8 cellular contexts compared by ENCODE assay signal in the genomic region with DNA sequence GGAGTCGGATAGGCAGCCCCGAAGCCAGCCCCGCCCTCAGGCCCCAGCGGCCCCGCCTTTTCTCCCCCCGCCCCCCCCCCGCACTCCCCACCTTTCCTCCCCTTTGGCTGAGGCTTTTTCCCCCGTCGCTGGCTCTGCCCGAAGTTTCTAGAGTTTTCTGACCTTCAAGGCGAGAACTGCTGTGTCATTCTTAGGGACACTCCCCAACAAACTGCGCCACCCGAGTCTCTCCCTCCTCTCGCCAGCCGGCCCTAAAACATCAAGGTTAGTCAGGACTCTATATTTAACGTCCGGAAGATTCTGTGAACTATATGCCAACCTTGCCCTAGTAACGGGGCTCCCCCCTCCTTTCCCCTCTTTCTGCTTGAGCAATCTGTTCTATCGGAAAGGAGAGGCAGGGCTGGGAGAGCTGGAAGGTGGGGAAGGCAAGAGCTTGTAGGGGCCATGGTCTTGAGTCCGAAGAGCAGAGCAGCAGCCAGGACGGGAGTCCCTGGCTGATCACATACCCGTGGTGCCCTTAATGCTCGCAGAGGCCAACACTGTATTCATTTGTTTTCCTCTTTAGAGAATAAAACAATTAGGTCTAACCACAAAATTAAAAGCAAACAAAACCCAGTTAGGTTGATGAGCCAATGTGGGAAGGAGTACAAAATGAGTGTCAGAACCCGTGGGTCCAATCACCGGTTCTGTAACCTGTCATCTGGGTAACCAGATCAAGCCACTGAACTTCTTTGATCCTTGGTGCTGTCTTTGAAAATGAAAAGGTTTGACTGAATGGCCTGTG. TPM values are rescaled to one million over a fixed set of nuclear protein-coding genes. Genes with fewer than 3 reads are reported as not detected.
A peak's percentile ranks its signal among the peaks of the same experiment; 100 is the strongest.
DNase-seq lines count a peak whose midpoint lies in the region; TF ChIP-seq lines count a peak whose summit lies in the region.

No MANE protein-coding gene starts in this region.

- H3K9me3 ChIP-seq in MM.1S (replicated peaks; ENCODE audit: insufficient read depth, low read length), result no peaks in the 10 kb centered on the region
- H3K9me3 ChIP-seq in colonic mucosa, result no peaks in the 10 kb centered on the region

- H3K4me2 ChIP-seq in MM.1S (ENCODE audit: low read depth, low read length), result peak overlapping the region; percentile 81

- H2AFZ ChIP-seq in MM.1S (ENCODE audit: low read length), result peak overlapping the region; percentile 91

- H3K36me3 ChIP-seq in MM.1S (replicated peaks; ENCODE audit: insufficient read depth, low read length), result no peaks in the 10 kb centered on the region
- no peaks in the 10 kb centered on the region for H3K36me3 ChIP-seq in colonic mucosa

- H3K27ac ChIP-seq in MM.1S (ENCODE audit: low read length) (peak overlapping the region; percentile 96), colonic mucosa (peak overlapping the region; percentile 99), layer of hippocampus (ENCODE audit: low read depth, low read length) (peak overlapping the region; percentile 100)

- no peaks in the 10 kb centered on the region for H3K9me2 ChIP-seq in MM.1S (replicated peaks; ENCODE audit: insufficient read depth, low read length)

- peaks cover 6% of the 10 kb centered on the region for H3K79me2 ChIP-seq in MM.1S (ENCODE audit: low read length)

- H3K9ac ChIP-seq in MM.1S (ENCODE audit: low read length), result peak overlapping the region; percentile 88
- peak overlapping the region; percentile 86 to 99 for H3K9ac ChIP-seq in colonic mucosa (ENCODE audit: low read depth in 2 of 2, low read length in 2 of 2)

- H3K4me1 ChIP-seq in MM.1S (ENCODE audit: low read length) (peaks cover 19% of the 10 kb centered on the region; the same call in 1 of the 2 replicates), colonic mucosa (peaks cover 7% of the 10 kb centered on the region)

- DNase-seq in AG10803 (ENCODE audit: low read depth) (peak; percentile 87), MM.1S (peak; percentile 86), colonic mucosa (peak; percentile 93), NCI-H345 (lab: John Stamatoyannopoulos, UW) (no peak)
- DNase-seq in activated CD4-positive, CD25-positive, alpha-beta regulatory T cell (lab: John Stamatoyannopoulos, UW), result peak; percentile 29 to 44 (median 34)
- peak; percentile 71 for DNase-seq in stimulated activated CD4-positive, alpha-beta T cell treated with anti-CD3 and anti-CD28 coated beads, Interleukin-1b, Interleukin-23, amount 100 ng/mL, for 48 hours

- no peaks in the 10 kb centered on the region for H4K20me1 ChIP-seq in MM.1S (ENCODE audit: insufficient read depth, low read length)

- H3F3A ChIP-seq in MM.1S (ENCODE audit: insufficient read depth, low read length), result peaks cover 25% of the 10 kb centered on the region

- intact Hi-C loops in colonic mucosa (cut with DNase I), result no loop called here

- H3K4me3 ChIP-seq in AG10803 (ENCODE audit: low read length) (peak overlapping the region; percentile 75), MM.1S (ENCODE audit: low read length) (peak overlapping the region; percentile 93), colonic mucosa (peak overlapping the region; percentile 41)

- TF ChIP-seq POLR2A in GM19193 (IDR thresholded peaks at IDR 0.05; ENCODE audit: extremely low read depth, insufficient read depth, insufficient read length), result peak; percentile 11

- TF ChIP-seq CTCF in AG10803 (conservative IDR thresholded peaks at IDR 0.05; ENCODE audit: low read length) (no peak), MM.1S (IDR thresholded peaks at IDR 0.05; ENCODE audit: low read length) (no peak), colonic mucosa (IDR thresholded peaks at IDR 0.05) (no peak)

- H3K27me3 ChIP-seq in MM.1S (replicated peaks; ENCODE audit: insufficient read depth, low read length) (no peaks in the 10 kb centered on the region), colonic mucosa (no peaks in the 10 kb centered on the region), layer of hippocampus (ENCODE audit: control insufficient read depth, insufficient read depth, low read length) (no peaks in the 10 kb centered on the region)

RNA-seq across cellular contexts. Expression of gene HSPA1B, which starts 5.3 kb away (rescaled TPM):
- total RNA-seq in colonic mucosa, result 100 to 1,000 TPM; 278 to 543 TPM

RNA-seq across cellular contexts. Expression of gene HSPA1A, which starts 6.9 kb away (rescaled TPM):
- total RNA-seq in colonic mucosa, result 100 to 1,000 TPM; 248 to 397 TPM

RNA-seq across cellular contexts. Expression of gene HSPA1L, which starts 7.1 kb away (rescaled TPM):
- total RNA-seq in colonic mucosa, result 1 to 10 TPM in 1 of 2 donors, under 1 TPM in 1; 0.98 to 1.4 TPM

RNA-seq across cellular contexts. Expression of gene LSM2, which starts 15.5 kb away (rescaled TPM):
- total RNA-seq in colonic mucosa, result 10 to 100 TPM; 37.6 to 61.3 TPM

RNA-seq across cellular contexts. Expression of gene VARS1, which starts 26.7 kb away (rescaled TPM):
- 100 to 1,000 TPM in 1 of 2 donors, 10 to 100 TPM in 1; 40.8 to 136 TPM for total RNA-seq in colonic mucosa

Comparison
In these comparisons a context has a peak if more than half of its experiments do, and no peak if none do; other contexts are left out.
1. H3K4me3 ChIP-seq: peak in every context shown above with its lines; median percentile 93 in MM.1S; 75 in AG10803; 41 in colonic mucosa.